ENCODE assay signal across 18 cellular contexts in genomic region chr7:129617607-129618006, GRCh38. TPM values are rescaled to one million over a fixed set of nuclear protein-coding genes. Genes with fewer than 3 reads are reported as not detected.
A peak's percentile ranks its signal among the peaks of the same experiment; 100 is the strongest.
DNase-seq lines count a peak whose midpoint lies in the region; ATAC-seq, FAIRE-seq and TF ChIP-seq lines count a peak whose summit lies in the region.
"Had no signal": no experiment of that assay in that cellular context is flagged by ENCODE, and none has a peak within 500 bp of the region (broad histone marks: within the 10 kb centered on the region; RNA-seq: fewer than 3 reads in every experiment).

No MANE protein-coding gene starts in this region.

- H3K4me2 ChIP-seq in GM12878 (ENCODE audit: control insufficient read depth, insufficient read depth): peak overlapping the region; percentile 21

- peak overlapping the region; percentile 12; the same call in 1 of the 2 replicates for H3K27ac Mint-ChIP-seq in HFFc6
- no peak overlapping the region for H3K27ac Mint-ChIP-seq in T-cell
- H3K27ac Mint-ChIP-seq: stimulated activated naive B cell treated with anti-CD40 and anti-IgM and Interleukin-4, amounts not matched to agents 10 μg/mL and 1 μg/mL and 100 μg/mL, for 72 hours had no signal

- SMC1A ChIA-PET in GM12878 (lab: Charles Lee; ENCODE audit: uncharacterized antibody, unreplicated experiment): interaction anchor here (0.9 to 6.3 kb wide), 10 partner anchors 9 to 249 kb away, joined by 3 to 48 read pairs (median 4); no protein-coding TSS in a partner anchor

- POLR2A ChIA-PET in GM12878 (lab: Charles Lee): interaction anchor here (0.8 to 2.8 kb wide), 3 partner anchors 11 to 247 kb away, joined by 3 to 11 read pairs (median 5); no protein-coding TSS in a partner anchor
- POLR2A ChIA-PET in T-cell (lab: Charles Lee): interaction anchor here in 1 of 2 donors (0.6 kb wide), 1 partner anchor 143 kb away, joined by 6 read pairs; no protein-coding TSS in a partner anchor

- TF ChIP-seq RAD21 in GM12878 (IDR thresholded peaks at IDR 0.05; ENCODE audit: insufficient read depth, low read depth, low read length): no peak

- CTCF ChIA-PET in GM12878 (lab: Yijun Ruan, JAX): interaction anchor here (1.1 to 15.2 kb wide), 3 partner anchors 12 to 202 kb away, joined by 3 to 328 read pairs (median 6); no protein-coding TSS in a partner anchor
- CTCF ChIA-PET in T-cell (lab: Charles Lee): interaction anchor here in 1 of 2 donors (1.2 kb wide), 1 partner anchor 10 kb away, joined by 4 read pairs; no protein-coding TSS in a partner anchor

- no peak overlapping the region for H2AFZ ChIP-seq in GM12878 (ENCODE audit: control insufficient read depth, low read depth, low read length)

- H3K4me3 ChIP-seq in GM12878 (no peak overlapping the region; the same call in 1 of the 2 replicates), lower lobe of right lung (no peak overlapping the region), tibial artery (no peak overlapping the region), mucosa of descending colon (no peak overlapping the region)
- H3K4me3 ChIP-seq: pancreas, skin epidermis, vagina had no signal

- no peaks in the 10 kb centered on the region for H3K36me3 ChIP-seq in GM12878 (ENCODE audit: control insufficient read depth in 2 of 2, insufficient read depth in 2 of 2, low read length in 1 of 2)
- H3K36me3 ChIP-seq in lower lobe of right lung: no peaks in the 10 kb centered on the region
- H3K36me3 ChIP-seq in tibial artery: no peaks in the 10 kb centered on the region
- no peaks in the 10 kb centered on the region for H3K36me3 ChIP-seq in mucosa of descending colon (ENCODE audit: low read depth)
- H3K36me3 ChIP-seq: pancreas, vagina had no signal

- no peaks in the 10 kb centered on the region for H3K9me3 ChIP-seq in GM12878 (replicated peaks; ENCODE audit: control insufficient read depth, insufficient read depth, low read length)
- no peaks in the 10 kb centered on the region for H3K9me3 ChIP-seq in lower lobe of right lung
- H3K9me3 ChIP-seq in tibial artery: no peaks in the 10 kb centered on the region
- no peaks in the 10 kb centered on the region for H3K9me3 ChIP-seq in mucosa of descending colon
- H3K9me3 ChIP-seq: pancreas, vagina had no signal

- no peak for TF ChIP-seq CTCF in HFFc6 (IDR thresholded peaks at IDR 0.05)
- TF ChIP-seq CTCF in GM12878 (IDR thresholded peaks at IDR 0.05 in 2 of 3, conservative IDR thresholded peaks at IDR 0.05 in 1 of 3; ENCODE audit: control insufficient read depth in 2 of 3, extremely low read depth in 1 of 3, insufficient read depth in 1 of 3, low read depth in 3 of 3, low read length in 3 of 3): no peak
- TF ChIP-seq CTCF in lower lobe of right lung (IDR thresholded peaks at IDR 0.05): no peak
- no peak for TF ChIP-seq CTCF in tibial artery (IDR thresholded peaks at IDR 0.05)
- no peak for TF ChIP-seq CTCF in mucosa of descending colon (IDR thresholded peaks at IDR 0.05)

- no TSS peak for BruUV-seq in GM12878 (replicated peaks; lab: Mats Ljungman, UMichigan)

- H3K27ac ChIP-seq in GM12878 (ENCODE audit: control insufficient read depth, insufficient read depth) (0 out of 2 replicates have a peak overlapping the region, but pooled peaks have one; percentile 31), lower lobe of right lung (no peak overlapping the region), tibial artery (no peak overlapping the region)
- H3K27ac ChIP-seq: pancreas, skin epidermis, vagina had no signal

- H3K79me2 ChIP-seq in GM12878 (ENCODE audit: control insufficient read depth, insufficient read depth, low read length): peaks cover 93% of the 10 kb centered on the region

- H4K20me1 ChIP-seq in GM12878 (ENCODE audit: control insufficient read depth, insufficient read depth): no peaks in the 10 kb centered on the region

- intact Hi-C loops in GM12878 (cut with micrococcal nuclease; ENCODE audit: unreplicated experiment): loop anchor here (10.0 kb wide), 2 partner anchors 393 to 683 kb away; partner anchors contain the start of genes AHCYL2 and IRF5
- intact Hi-C loops in lower lobe of right lung (cut with DNase I): no loop called here
- intact Hi-C loops in tibial artery (cut with DNase I; ENCODE audit: low total_unique reads): loop anchor here (10.0 kb wide), 1 partner anchor 207 kb away; no protein-coding TSS in a partner anchor
- intact Hi-C loops in mucosa of descending colon (cut with DNase I, micrococcal nuclease): no loop called here

- no peaks in the 10 kb centered on the region for H3K27me3 ChIP-seq in GM12878 (replicated peaks in 1 of 2; ENCODE audit: control insufficient read depth in 2 of 2, insufficient read depth in 2 of 2, low read length in 1 of 2)
- no peaks in the 10 kb centered on the region for H3K27me3 ChIP-seq in lower lobe of right lung (ENCODE audit: low read depth)
- no peaks in the 10 kb centered on the region for H3K27me3 ChIP-seq in tibial artery
- H3K27me3 ChIP-seq: pancreas, vagina had no signal

- no peak for TF ChIP-seq POLR2A in GM12878 (IDR thresholded peaks at IDR 0.05; ENCODE audit: low read depth, low read length)

- H3K27me3 Mint-ChIP-seq in HFFc6 (ENCODE audit: insufficient read depth) (no peaks in the 10 kb centered on the region), T-cell (no peaks in the 10 kb centered on the region)
- H3K27me3 Mint-ChIP-seq: stimulated activated naive B cell treated with anti-CD40 and anti-IgM and Interleukin-4, amounts not matched to agents 10 μg/mL and 1 μg/mL and 100 μg/mL, for 72 hours had no signal

- 44% methylated on average over 2 of the region's 2 CpGs for WGBS in GM12878 (ENCODE audit: insufficient coverage, insufficient replicate concordance, low lambda C conversion rate, missing lambda C conversion rate)

- H3K4me3 Mint-ChIP-seq in HFFc6 (peak overlapping the region; percentile 41; the same call in 1 of the 2 replicates), T-cell (peak overlapping the region in 1 of 3 donors; percentile 18)
- H3K4me3 Mint-ChIP-seq: activated T-cell treated with anti-CD3 and anti-CD28 coated beads, Interleukin-2, amount 50 U/mL, for 4 hours; stimulated activated naive B cell treated with anti-CD40 and anti-IgM and Interleukin-4, amounts not matched to agents 10 μg/mL and 1 μg/mL and 100 μg/mL, for 72 hours had no signal

- peak; percentile 31 to 35 for DNase-seq in AML-193 (lab: John Stamatoyannopoulos, UW)
- no peak for DNase-seq in HFFc6
- no peak for DNase-seq in GM12878 (ENCODE audit: low read depth, low spot score)
- no peak for DNase-seq in lower lobe of right lung
- no peak for DNase-seq in T-cell
- no peak for DNase-seq in tibial artery
- DNase-seq in NCI-H1694 (lab: John Stamatoyannopoulos, UW): no peak
- DNase-seq in mucosa of descending colon: no peak
- DNase-seq: activated CD4-positive, alpha-beta T cell treated with anti-CD3 and anti-CD28 coated beads, Interleukin-2, amount 50 U/mL, for 4 hours; activated T-cell treated with anti-CD3 and anti-CD28 coated beads, Interleukin-2, amount 50 U/mL, for 4 hours; amniotic stem cell; NCI-H446; pancreas; stimulated activated naive B cell treated with anti-CD40 and anti-IgM and Interleukin-4, amounts not matched to agents 10 μg/mL and 1 μg/mL and 100 μg/mL, for 72 hours had no signal

- ATAC-seq in GM12878: no peak
- ATAC-seq in lower lobe of right lung: peak; percentile 10 to 23
- no peak for ATAC-seq in T-cell (replicated peaks in 1 of 4)
- ATAC-seq in mucosa of descending colon: no peak
- ATAC-seq: activated T-cell treated with anti-CD3 and anti-CD28 coated beads, Interleukin-2, amount 50 U/mL, for 4 hours; pancreas; Right ventricle myocardium inferior; stimulated activated naive B cell treated with anti-CD40 and anti-IgM and Interleukin-4, amounts not matched to agents 10 μg/mL and 1 μg/mL and 100 μg/mL, for 72 hours had no signal

- in situ Hi-C loops in GM12878 (cut with MboI): no loop called here

- H3K4me1 Mint-ChIP-seq in HFFc6 (ENCODE audit: low read depth): peaks cover 51% of the 10 kb centered on the region
- peaks cover 70 to 83% (median 81%) of the 10 kb centered on the region in 3 donors for H3K4me1 Mint-ChIP-seq in T-cell

- no peak for TF ChIP-seq EP300 in GM12878 (IDR thresholded peaks at IDR 0.05; ENCODE audit: borderline replicate concordance in 1 of 2, control insufficient read depth in 1 of 2, low read depth in 2 of 2, low read length in 2 of 2)

- FAIRE-seq in GM12878 (lab: Jason Lieb, UNC): no peak
- FAIRE-seq: D721Med, pancreas had no signal

- no peak overlapping the region for H3K9ac ChIP-seq in GM12878 (ENCODE audit: control insufficient read depth, insufficient read depth, low read length)

- no peaks in the 10 kb centered on the region for H3K9me3 Mint-ChIP-seq in HFFc6
- H3K9me3 Mint-ChIP-seq in T-cell: no peaks in the 10 kb centered on the region
- H3K9me3 Mint-ChIP-seq: activated T-cell treated with anti-CD3 and anti-CD28 coated beads, Interleukin-2, amount 50 U/mL, for 4 hours; stimulated activated naive B cell treated with anti-CD40 and anti-IgM and Interleukin-4, amounts not matched to agents 10 μg/mL and 1 μg/mL and 100 μg/mL, for 72 hours had no signal

- H3K4me1 ChIP-seq in GM12878 (ENCODE audit: control insufficient read depth, insufficient read depth, low read length): peaks cover 19% of the 10 kb centered on the region; the same call in 1 of the 2 replicates
- H3K4me1 ChIP-seq in lower lobe of right lung: peaks cover 65% of the 10 kb centered on the region
- peaks cover 0 to 60% (median 19%) of the 10 kb centered on the region in 4 donors for H3K4me1 ChIP-seq in tibial artery
- peaks cover 17% of the 10 kb centered on the region for H3K4me1 ChIP-seq in mucosa of descending colon (ENCODE audit: low read depth)

- RAD21 ChIA-PET in GM12878 (lab: Charles Lee; ENCODE audit: unreplicated experiment): interaction anchor here (0.6 to 4.1 kb wide), 5 partner anchors 16 to 250 kb away, joined by 3 to 38 read pairs (median 6); no protein-coding TSS in a partner anchor

- H3K36me3 Mint-ChIP-seq in HFFc6 (ENCODE audit: low read depth): peaks cover 14% of the 10 kb centered on the region
- no peaks in the 10 kb centered on the region for H3K36me3 Mint-ChIP-seq in T-cell

RNA-seq across cellular contexts. Expression of gene NRF1, which starts 6.1 kb away (rescaled TPM):
- 10 to 100 TPM in 4 of 6 experiments, 1 to 10 TPM in 2; 8.8 to 11.8 (median 10.4) TPM for total RNA-seq in HFFc6 (2021; fragmentation: NEBNext Ultra II Directional; extraction: Animal tissue kit (Norgen Biotek cat#: 25700))
- total RNA-seq in GM12878 (2013; cell fraction: nucleolus; rRNA removed): 35.2 and 43.8 TPM in 2 replicates
- total RNA-seq in GM12878 (2014; rRNA removed) (11.4 and 12.9 TPM in 2 replicates), GM12878 (2014; rRNA removed; fragmentation: Illumina TruSeq; extraction: Trizol) (14.1 and 15.4 TPM in 2 replicates), GM12878 (2021) (17.4 and 19.8 TPM in 2 replicates), lower lobe of right lung (16.7 TPM), T-cell (10 to 100 TPM; 31.5 to 38.0 (median 35.6) TPM), mucosa of descending colon (10 to 100 TPM; 13.3 to 21.8 (median 17.4) TPM)
- polyA plus RNA-seq in GM12878 (2011; ENCODE audit: low read depth): 4.2 TPM
- polyA plus RNA-seq in GM12878 (2011; rRNA removed) (16.7 and 23.1 TPM in 2 replicates), GM12878 (2014; fragmentation: Illumina TruSeq; extraction: Trizol) (14.4 and 14.6 TPM in 2 replicates), GM12878 (2014; fragmentation: Nextera tagmentation; extraction: Ambion mirVana) (1 to 10 TPM; 3.5 TPM), GM12878 (2014; rRNA removed) (17.0 and 17.3 TPM in 2 replicates), GM12878 (2016; fragmentation: Nextera tagmentation; extraction: Ambion mirVana) (10 to 100 TPM in 1 of 2 experiments, 1 to 10 TPM in 1; 8.5 to 10.0 TPM)
- polyA plus RNA-seq in GM12878 (2011; cell fraction: cytosol; rRNA removed): 22.4 and 23.1 TPM in 2 replicates
- polyA plus RNA-seq in GM12878 (2011; cell fraction: nucleus; rRNA removed): 19.7 and 22.8 TPM in 2 replicates
- 8.1 and 8.7 TPM in 2 replicates for polyA plus RNA-seq in GM12878 (2012)
- 51.8 and 55.2 TPM in 2 replicates for polyA minus RNA-seq in GM12878 (2011; rRNA and poly(A)+ RNA removed)
- polyA minus RNA-seq in GM12878 (2011; cell fraction: cytosol; rRNA and poly(A)+ RNA removed): 8.6 and 12.0 TPM in 2 replicates
- polyA minus RNA-seq in GM12878 (2011; cell fraction: nucleus; rRNA and poly(A)+ RNA removed): 23.6 and 38.2 TPM in 2 replicates

Comparison
In these comparisons a context has a peak if more than half of its experiments do, and no peak if none do; other contexts are left out.
1. DNase-seq: peak in AML-193 (2 of 2); none in HFFc6 (single experiment), GM12878 (single experiment), lower lobe of right lung (single experiment), T-cell (0 of 34), tibial artery (0 of 2), NCI-H1694 (single experiment) and mucosa of descending colon (0 of 3).
2. ATAC-seq: peak in lower lobe of right lung (2 of 2); none in GM12878 (single experiment), T-cell (0 of 4) and mucosa of descending colon (single experiment).
3. intact Hi-C loops: an anchor here in GM12878 (10.0 kb wide) and tibial artery (10.0 kb wide); none called in lower lobe of right lung and mucosa of descending colon.